In genomic region chr1:40264354-40264781, GRCh38 we compare ENCODE assay signal across 23 cellular contexts. TPM values are rescaled to one million over a fixed set of nuclear protein-coding genes. Genes with fewer than 3 reads are reported as not detected.
DNase-seq lines count a peak whose midpoint lies in the region; ATAC-seq and TF ChIP-seq lines count a peak whose summit lies in the region.
"Had no signal": no experiment of that assay in that cellular context is flagged by ENCODE, and none has a peak within 500 bp of the region (broad histone marks: within the 10 kb centered on the region; RNA-seq: fewer than 3 reads in every experiment).

No MANE protein-coding gene starts in this region.

- intact Hi-C loops in activated CD8-positive, alpha-beta T cell treated with anti-CD3 and anti-CD28 coated beads for 36 hours (cut with micrococcal nuclease) = no loop called here

- no peak overlapping the region for H3K4me3 ChIP-seq in H7 (ENCODE audit: insufficient read depth, low read depth, low read length)
- H3K4me3 ChIP-seq: GM23338, MG63, SJCRH30, upper lobe of right lung had no signal

- no peak for TF ChIP-seq CTCF in activated CD8-positive, alpha-beta T cell treated with anti-CD3 and anti-CD28 coated beads for 36 hours (IDR thresholded peaks at IDR 0.05)

- H3K36me3 ChIP-seq in H7 (replicated peaks; ENCODE audit: control insufficient read depth, insufficient read depth, low read length) = peaks cover 14% of the 10 kb centered on the region

- H3K36me3 Mint-ChIP-seq in activated CD8-positive, alpha-beta T cell treated with anti-CD3 and anti-CD28 coated beads for 36 hours (ENCODE audit: low read depth) = peaks cover 50% of the 10 kb centered on the region
- H3K36me3 Mint-ChIP-seq in activated CD8-positive, alpha-beta T cell treated with anti-CD3 and anti-CD28 coated beads, Interleukin-2, amount 10 ng/mL, durations not matched to agents 7 days and 5 days (ENCODE audit: low read depth) = peaks cover 44% of the 10 kb centered on the region
- H3K36me3 Mint-ChIP-seq in activated naive CD8-positive, alpha-beta T cell treated with anti-CD3 and anti-CD28 coated beads, Interleukin-2, amount 50 U/mL, for 24 hours (ENCODE audit: low read depth) = peaks cover 71% of the 10 kb centered on the region

- H3K27me3 ChIP-seq in H7 (ENCODE audit: control insufficient read depth, insufficient read depth, low read length) = no peaks in the 10 kb centered on the region
- H3K27me3 ChIP-seq: MG63, SJCRH30, upper lobe of right lung had no signal

- ATAC-seq in activated CD8-positive, alpha-beta T cell treated with anti-CD3 and anti-CD28 coated beads for 36 hours = peak; percentile 94
- ATAC-seq in activated CD8-positive, alpha-beta T cell treated with anti-CD3 and anti-CD28 coated beads, Interleukin-2, amount 10 ng/mL, durations not matched to agents 7 days and 5 days = no peak
- peak; percentile 97 for ATAC-seq in activated naive CD8-positive, alpha-beta T cell treated with anti-CD3 and anti-CD28 coated beads, Interleukin-2, amount 50 U/mL, for 24 hours
- no peak for ATAC-seq in GM18520 (IDR thresholded peaks at IDR 0.05; ENCODE audit: unreplicated experiment)
- ATAC-seq: GM23338, upper lobe of right lung had no signal

- peak; percentile 60 for DNase-seq in activated CD8-positive, alpha-beta T cell treated with anti-CD3 and anti-CD28 coated beads for 36 hours
- no peak for DNase-seq in activated CD8-positive, alpha-beta T cell treated with anti-CD3 and anti-CD28 coated beads, Interleukin-2, amount 10 ng/mL, durations not matched to agents 7 days and 5 days
- DNase-seq in M059J (ENCODE audit: low read depth) (peak; percentile 25), GM03348 (ENCODE audit: low spot score) (no peak), H7 (no peak)
- peak; percentile 22 for DNase-seq in activated naive CD8-positive, alpha-beta T cell treated with anti-CD3 and anti-CD28 coated beads, Interleukin-2, amount 50 U/mL, for 24 hours
- peak; percentile 30 for DNase-seq in stimulated activated CD4-positive, alpha-beta T cell treated with anti-CD3 and anti-CD28 coated beads, Interleukin-4, amount 100 ng/mL, for 24 hours
- DNase-seq: amniotic stem cell; CD4-positive, alpha-beta T cell; DND-41; MG63; NCI-H1930; NCI-H526; SJCRH30; upper lobe of right lung had no signal

- H3K4me1 Mint-ChIP-seq in activated CD8-positive, alpha-beta T cell treated with anti-CD3 and anti-CD28 coated beads for 36 hours (ENCODE audit: low read depth) = peaks cover 53% of the 10 kb centered on the region
- H3K4me1 Mint-ChIP-seq in activated CD8-positive, alpha-beta T cell treated with anti-CD3 and anti-CD28 coated beads, Interleukin-2, amount 10 ng/mL, durations not matched to agents 7 days and 5 days (ENCODE audit: low read depth) = peaks cover 33% of the 10 kb centered on the region
- peaks cover 66% of the 10 kb centered on the region for H3K4me1 Mint-ChIP-seq in activated naive CD8-positive, alpha-beta T cell treated with anti-CD3 and anti-CD28 coated beads, Interleukin-2, amount 50 U/mL, for 24 hours
- H3K4me1 Mint-ChIP-seq: GM23338 had no signal

- peak overlapping the region; percentile 90 for H3K27ac Mint-ChIP-seq in activated CD8-positive, alpha-beta T cell treated with anti-CD3 and anti-CD28 coated beads for 36 hours
- no peak overlapping the region for H3K27ac Mint-ChIP-seq in activated CD8-positive, alpha-beta T cell treated with anti-CD3 and anti-CD28 coated beads, Interleukin-2, amount 10 ng/mL, durations not matched to agents 7 days and 5 days
- H3K27ac Mint-ChIP-seq in activated naive CD8-positive, alpha-beta T cell treated with anti-CD3 and anti-CD28 coated beads, Interleukin-2, amount 50 U/mL, for 24 hours = peak overlapping the region; percentile 90
- H3K27ac Mint-ChIP-seq: CD4-positive, alpha-beta T cell; GM23338; memory B cell; nephron had no signal

- no peaks in the 10 kb centered on the region for H3K9me3 Mint-ChIP-seq in activated CD8-positive, alpha-beta T cell treated with anti-CD3 and anti-CD28 coated beads for 36 hours
- no peaks in the 10 kb centered on the region for H3K9me3 Mint-ChIP-seq in activated CD8-positive, alpha-beta T cell treated with anti-CD3 and anti-CD28 coated beads, Interleukin-2, amount 10 ng/mL, durations not matched to agents 7 days and 5 days (ENCODE audit: insufficient read depth)
- H3K9me3 Mint-ChIP-seq in activated naive CD8-positive, alpha-beta T cell treated with anti-CD3 and anti-CD28 coated beads, Interleukin-2, amount 50 U/mL, for 24 hours = no peaks in the 10 kb centered on the region
- H3K9me3 Mint-ChIP-seq: CD4-positive, alpha-beta T cell; GM23338; memory B cell; nephron had no signal

- peak overlapping the region; percentile 32 for H3K4me3 Mint-ChIP-seq in activated CD8-positive, alpha-beta T cell treated with anti-CD3 and anti-CD28 coated beads for 36 hours
- no peak overlapping the region for H3K4me3 Mint-ChIP-seq in activated CD8-positive, alpha-beta T cell treated with anti-CD3 and anti-CD28 coated beads, Interleukin-2, amount 10 ng/mL, durations not matched to agents 7 days and 5 days
- H3K4me3 Mint-ChIP-seq in activated naive CD8-positive, alpha-beta T cell treated with anti-CD3 and anti-CD28 coated beads, Interleukin-2, amount 50 U/mL, for 24 hours = peak overlapping the region; percentile 61
- H3K4me3 Mint-ChIP-seq: CD4-positive, alpha-beta T cell; GM23338; memory B cell; nephron had no signal

- no peaks in the 10 kb centered on the region for H3K27me3 Mint-ChIP-seq in activated CD8-positive, alpha-beta T cell treated with anti-CD3 and anti-CD28 coated beads for 36 hours
- H3K27me3 Mint-ChIP-seq in activated CD8-positive, alpha-beta T cell treated with anti-CD3 and anti-CD28 coated beads, Interleukin-2, amount 10 ng/mL, durations not matched to agents 7 days and 5 days (ENCODE audit: low read depth) = no peaks in the 10 kb centered on the region
- H3K27me3 Mint-ChIP-seq in activated naive CD8-positive, alpha-beta T cell treated with anti-CD3 and anti-CD28 coated beads, Interleukin-2, amount 50 U/mL, for 24 hours = no peaks in the 10 kb centered on the region
- H3K27me3 Mint-ChIP-seq: CD4-positive, alpha-beta T cell; memory B cell had no signal

- CTCF ChIA-PET in activated CD8-positive, alpha-beta T cell treated with anti-CD3 and anti-CD28 coated beads for 36 hours (lab: Charles Lee) = interaction anchor here (1.1 to 1.5 kb wide), 4 partner anchors 66 to 111 kb away, joined by 3 to 5 read pairs (median 4); no protein-coding TSS in a partner anchor
- CTCF ChIA-PET in activated CD8-positive, alpha-beta T cell treated with anti-CD3 and anti-CD28 coated beads, Interleukin-2, amount 10 ng/mL, durations not matched to agents 7 days and 5 days (lab: Charles Lee) = interaction anchor here (1.0 to 2.2 kb wide), 5 partner anchors 9 to 120 kb away, joined by 3 to 7 read pairs (median 4); no protein-coding TSS in a partner anchor

- POLR2A ChIA-PET in activated CD8-positive, alpha-beta T cell treated with anti-CD3 and anti-CD28 coated beads for 36 hours (lab: Charles Lee) = interaction anchor here (0.6 kb wide), 1 partner anchor 90 kb away, joined by 3 read pairs; no protein-coding TSS in a partner anchor
- POLR2A ChIA-PET in activated CD8-positive, alpha-beta T cell treated with anti-CD3 and anti-CD28 coated beads, Interleukin-2, amount 10 ng/mL, durations not matched to agents 7 days and 5 days (lab: Charles Lee) = interaction anchor here (1.4 kb wide), 1 partner anchor 51 kb away, joined by 4 read pairs; no protein-coding TSS in a partner anchor

RNA-seq across cellular contexts. Expression of gene ZMPSTE24, which starts 6.3 kb away (rescaled TPM):
- total RNA-seq in activated CD8-positive, alpha-beta T cell treated with anti-CD3 and anti-CD28 coated beads for 36 hours = 10 to 100 TPM; 20.1 to 21.2 TPM
- total RNA-seq in activated CD8-positive, alpha-beta T cell treated with anti-CD3 and anti-CD28 coated beads, Interleukin-2, amount 10 ng/mL, durations not matched to agents 7 days and 5 days = 10 to 100 TPM; 28.9 to 29.8 TPM
- 88.3 and 109 TPM in 2 replicates for total RNA-seq in M059J (2014; rRNA removed; shearing (Covaris generic))
- total RNA-seq in H7 (2014; rRNA removed; shearing (Covaris generic)) = 31.3 and 37.9 TPM in 2 replicates

RNA-seq across cellular contexts. Expression of gene TMCO2, which starts 16.6 kb away (rescaled TPM):
- not detected for total RNA-seq in activated CD8-positive, alpha-beta T cell treated with anti-CD3 and anti-CD28 coated beads for 36 hours
- not detected for total RNA-seq in activated CD8-positive, alpha-beta T cell treated with anti-CD3 and anti-CD28 coated beads, Interleukin-2, amount 10 ng/mL, durations not matched to agents 7 days and 5 days
- not detected in 2 replicates for total RNA-seq in M059J (2014; rRNA removed; shearing (Covaris generic))
- 0.28 TPM in 1 of 2 replicates, not detected in the other for total RNA-seq in H7 (2014; rRNA removed; shearing (Covaris generic))
- total RNA-seq: activated CD8-positive, alpha-beta memory T cell treated with anti-CD3 and anti-CD28 coated beads for 36 hours; CD4-positive, alpha-beta T cell; GM23338; HT1080; OCI-LY7; renal cortical epithelial cell; SJCRH30; upper lobe of right lung had no signal

RNA-seq across cellular contexts. Expression of gene COL9A2, which starts 52.7 kb away (rescaled TPM):
- total RNA-seq in activated CD8-positive, alpha-beta T cell treated with anti-CD3 and anti-CD28 coated beads for 36 hours = 1 to 10 TPM; 4.3 to 5.4 TPM
- total RNA-seq in activated CD8-positive, alpha-beta T cell treated with anti-CD3 and anti-CD28 coated beads, Interleukin-2, amount 10 ng/mL, durations not matched to agents 7 days and 5 days = 1 to 10 TPM; 2.4 to 2.5 TPM
- 2.8 and 11.1 TPM in 2 replicates for total RNA-seq in M059J (2014; rRNA removed; shearing (Covaris generic))
- total RNA-seq in H7 (2014; rRNA removed; shearing (Covaris generic)) = 17.6 and 23.8 TPM in 2 replicates

Comparison
In these comparisons a context has a peak if more than half of its experiments do, and no peak if none do; other contexts are left out.
1. ATAC-seq: peak in activated CD8-positive, alpha-beta T cell treated with anti-CD3 and anti-CD28 coated beads for 36 hours (single experiment) and activated naive CD8-positive, alpha-beta T cell treated with anti-CD3 and anti-CD28 coated beads, Interleukin-2, amount 50 U/mL, for 24 hours (single experiment); none in activated CD8-positive, alpha-beta T cell treated with anti-CD3 and anti-CD28 coated beads, Interleukin-2, amount 10 ng/mL, durations not matched to agents 7 days and 5 days (single experiment) and GM18520 (single experiment).
2. DNase-seq: peak in activated CD8-positive, alpha-beta T cell treated with anti-CD3 and anti-CD28 coated beads for 36 hours (single experiment), M059J (single experiment), activated naive CD8-positive, alpha-beta T cell treated with anti-CD3 and anti-CD28 coated beads, Interleukin-2, amount 50 U/mL, for 24 hours (single experiment) and stimulated activated CD4-positive, alpha-beta T cell treated with anti-CD3 and anti-CD28 coated beads, Interleukin-4, amount 100 ng/mL, for 24 hours (single experiment); none in activated CD8-positive, alpha-beta T cell treated with anti-CD3 and anti-CD28 coated beads, Interleukin-2, amount 10 ng/mL, durations not matched to agents 7 days and 5 days (single experiment), GM03348 (single experiment) and H7 (single experiment).